Comparison of ENCODE assay signal across 20 cellular contexts in genomic region chr10:79407397-79407796, GRCh38. TPM values are rescaled to one million over a fixed set of nuclear protein-coding genes. Genes with fewer than 3 reads are reported as not detected.
DNase-seq lines count a peak whose midpoint lies in the region; ATAC-seq, FAIRE-seq and TF ChIP-seq lines count a peak whose summit lies in the region.
"Had no signal": no experiment of that assay in that cellular context is flagged by ENCODE, and none has a peak within 500 bp of the region (broad histone marks: within the 10 kb centered on the region; RNA-seq: fewer than 3 reads in every experiment).

No MANE protein-coding gene starts in this region.

- H3K27me3 Mint-ChIP-seq in osteocyte (ENCODE audit: unreplicated experiment) = no peaks in the 10 kb centered on the region
- no peaks in the 10 kb centered on the region for H3K27me3 Mint-ChIP-seq in activated CD8-positive, alpha-beta memory T cell treated with anti-CD3 and anti-CD28 coated beads, Interleukin-2, amount 10 ng/mL, durations not matched to agents 7 days and 5 days
- H3K27me3 Mint-ChIP-seq: activated B cell treated with CpG ODN at 0.5 μM for 24 hours had no signal

- no peaks in the 10 kb centered on the region for H4K20me1 ChIP-seq in hepatocyte (ENCODE audit: insufficient read depth, poor library complexity, severe bottlenecking)

- peak overlapping the region; percentile 36 for H3K4me2 ChIP-seq in hepatocyte

- no peaks in the 10 kb centered on the region for H3K9me3 ChIP-seq in hepatocyte (ENCODE audit: low read depth)

- CTCF ChIA-PET in activated CD8-positive, alpha-beta memory T cell treated with anti-CD3 and anti-CD28 coated beads, Interleukin-2, amount 10 ng/mL, durations not matched to agents 7 days and 5 days (lab: Charles Lee) = interaction anchor here (1.1 kb wide), 1 partner anchor 33 kb away, joined by 3 read pairs; no protein-coding TSS in a partner anchor

- H3K4me1 Mint-ChIP-seq in osteocyte (ENCODE audit: unreplicated experiment) = peaks cover 41% of the 10 kb centered on the region
- no peaks in the 10 kb centered on the region for H3K4me1 Mint-ChIP-seq in activated CD8-positive, alpha-beta memory T cell treated with anti-CD3 and anti-CD28 coated beads, Interleukin-2, amount 10 ng/mL, durations not matched to agents 7 days and 5 days
- H3K4me1 Mint-ChIP-seq: activated B cell treated with CpG ODN at 0.5 μM for 24 hours; stimulated activated naive CD8-positive, alpha-beta T cell treated with anti-CD3 and anti-CD28 coated beads, Interleukin-15, amount 100 ng/mL, for 72 hours had no signal

- peaks cover 23% of the 10 kb centered on the region for H3K36me3 Mint-ChIP-seq in osteocyte (ENCODE audit: unreplicated experiment)
- H3K36me3 Mint-ChIP-seq in activated CD8-positive, alpha-beta memory T cell treated with anti-CD3 and anti-CD28 coated beads, Interleukin-2, amount 10 ng/mL, durations not matched to agents 7 days and 5 days = no peaks in the 10 kb centered on the region

- H3K27me3 ChIP-seq in hepatocyte = no peaks in the 10 kb centered on the region

- TF ChIP-seq CTCF in C4-2B (conservative IDR thresholded peaks at IDR 0.05) = no peak
- no peak for TF ChIP-seq CTCF in hepatocyte (IDR thresholded peaks at IDR 0.05; ENCODE audit: poor library complexity)
- no peak for TF ChIP-seq CTCF in osteocyte (IDR thresholded peaks at IDR 0.05)

- H2AFZ ChIP-seq in hepatocyte = no peak overlapping the region

- H3K36me3 ChIP-seq in hepatocyte (replicated peaks; ENCODE audit: insufficient read depth, low read depth) = no peaks in the 10 kb centered on the region

- peak overlapping the region; percentile 60 for H3K27ac Mint-ChIP-seq in osteocyte (ENCODE audit: unreplicated experiment)
- H3K27ac Mint-ChIP-seq in activated CD8-positive, alpha-beta memory T cell treated with anti-CD3 and anti-CD28 coated beads, Interleukin-2, amount 10 ng/mL, durations not matched to agents 7 days and 5 days = no peak overlapping the region
- H3K27ac Mint-ChIP-seq: activated B cell treated with CpG ODN at 0.5 μM for 24 hours; activated CD8-positive, alpha-beta T cell treated with anti-CD3 and anti-CD28 coated beads, Interleukin-2, amount 10 ng/mL, durations not matched to agents 7 days and 5 days; activated T-helper 1 cell treated with anti-CD3 and anti-CD28 coated beads, Interleukin-12 subunit alpha, Interleukin-12 subunit beta, Interleukin-2, Interleukin-4 antibody, amounts not matched to agents 30 ng/mL and 10 ng/mL and 1 ng/mL, durations not matched to agents 14 hours and 24 hours and 36 hours; stimulated activated naive CD8-positive, alpha-beta T cell treated with anti-CD3 and anti-CD28 coated beads, Interleukin-15, amount 100 ng/mL, for 72 hours; T-helper 2 cell treated with Interferon-gamma antibody and Interleukin-4, amounts not matched to agents 5 μg/mL and 100 μg/mL, for 36 hours had no signal

- H3K4me3 ChIP-seq in hepatocyte = no peak overlapping the region

- no peak for ATAC-seq in activated CD8-positive, alpha-beta memory T cell treated with anti-CD3 and anti-CD28 coated beads, Interleukin-2, amount 10 ng/mL, durations not matched to agents 7 days and 5 days
- no peak for ATAC-seq in HG03095 (IDR thresholded peaks at IDR 0.05; ENCODE audit: unreplicated experiment)
- ATAC-seq: activated CD8-positive, alpha-beta T cell treated with anti-CD3 and anti-CD28 coated beads, Interleukin-2, amount 10 ng/mL, durations not matched to agents 7 days and 5 days; stimulated activated naive CD8-positive, alpha-beta T cell treated with anti-CD3 and anti-CD28 coated beads, Interleukin-15, amount 100 ng/mL, for 72 hours had no signal

- H3K9me3 Mint-ChIP-seq in osteocyte (ENCODE audit: unreplicated experiment) = no peaks in the 10 kb centered on the region
- no peaks in the 10 kb centered on the region for H3K9me3 Mint-ChIP-seq in activated CD8-positive, alpha-beta memory T cell treated with anti-CD3 and anti-CD28 coated beads, Interleukin-2, amount 10 ng/mL, durations not matched to agents 7 days and 5 days (ENCODE audit: low read depth)
- H3K9me3 Mint-ChIP-seq: activated B cell treated with CpG ODN at 0.5 μM for 24 hours; activated T-helper 1 cell treated with anti-CD3 and anti-CD28 coated beads, Interleukin-12 subunit alpha, Interleukin-12 subunit beta, Interleukin-2, Interleukin-4 antibody, amounts not matched to agents 30 ng/mL and 10 ng/mL and 1 ng/mL, durations not matched to agents 14 hours and 24 hours and 36 hours; neural crest cell; stimulated activated naive CD8-positive, alpha-beta T cell treated with anti-CD3 and anti-CD28 coated beads, Interleukin-15, amount 100 ng/mL, for 72 hours; T-helper 2 cell treated with Interferon-gamma antibody and Interleukin-4, amounts not matched to agents 5 μg/mL and 100 μg/mL, for 36 hours had no signal

- H3K9me2 ChIP-seq in hepatocyte (replicated peaks; ENCODE audit: insufficient read depth) = no peaks in the 10 kb centered on the region

- 75% methylated on average over 9 of the region's 9 CpGs for WGBS in hepatocyte (ENCODE audit: low lambda C conversion rate, missing lambda C conversion rate)

- H3K4me3 Mint-ChIP-seq in osteocyte (ENCODE audit: unreplicated experiment) = no peak overlapping the region
- H3K4me3 Mint-ChIP-seq in activated CD8-positive, alpha-beta memory T cell treated with anti-CD3 and anti-CD28 coated beads, Interleukin-2, amount 10 ng/mL, durations not matched to agents 7 days and 5 days = no peak overlapping the region
- H3K4me3 Mint-ChIP-seq: activated B cell treated with CpG ODN at 0.5 μM for 24 hours; activated CD8-positive, alpha-beta T cell treated with anti-CD3 and anti-CD28 coated beads, Interleukin-2, amount 10 ng/mL, durations not matched to agents 7 days and 5 days; activated T-helper 1 cell treated with anti-CD3 and anti-CD28 coated beads, Interleukin-12 subunit alpha, Interleukin-12 subunit beta, Interleukin-2, Interleukin-4 antibody, amounts not matched to agents 30 ng/mL and 10 ng/mL and 1 ng/mL, durations not matched to agents 14 hours and 24 hours and 36 hours; stimulated activated naive CD8-positive, alpha-beta T cell treated with anti-CD3 and anti-CD28 coated beads, Interleukin-15, amount 100 ng/mL, for 72 hours; T-helper 2 cell treated with Interferon-gamma antibody and Interleukin-4, amounts not matched to agents 5 μg/mL and 100 μg/mL, for 36 hours had no signal

- peaks cover 74% of the 10 kb centered on the region for H3K4me1 ChIP-seq in hepatocyte (ENCODE audit: insufficient read depth)

- no peak for FAIRE-seq in RCC 7860 (lab: Jason Lieb, UNC)
- FAIRE-seq: endometrium had no signal

- peak overlapping the region; percentile 32; the same call in 1 of the 2 replicates for H3K27ac ChIP-seq in C4-2B
- H3K27ac ChIP-seq in angular gyrus (ENCODE audit: low read depth, low read length) = peak overlapping the region; percentile 96
- H3K27ac ChIP-seq in hepatocyte = peak overlapping the region; percentile 93

- DNase-seq in hepatocyte (ENCODE audit: low spot score) (no peak), osteocyte (ENCODE audit: extremely low spot score, unreplicated experiment) (no peak), middle frontal gyrus (ENCODE audit: extremely low spot score, low spot score) (no peak), RCC 7860 (ENCODE audit: low spot score) (no peak)
- no peak for DNase-seq in activated CD8-positive, alpha-beta memory T cell treated with anti-CD3 and anti-CD28 coated beads, Interleukin-2, amount 10 ng/mL, durations not matched to agents 7 days and 5 days
- DNase-seq: activated B cell treated with CpG ODN at 0.5 μM for 24 hours; activated CD8-positive, alpha-beta T cell treated with anti-CD3 and anti-CD28 coated beads, Interleukin-2, amount 10 ng/mL, durations not matched to agents 7 days and 5 days; foreskin melanocyte; NCI-H187; NCI-H510A; retina; SHP77 treated with DMSO at 0.1 percent for 48 hours; stimulated activated naive CD8-positive, alpha-beta T cell treated with anti-CD3 and anti-CD28 coated beads, Interleukin-15, amount 100 ng/mL, for 72 hours had no signal

- H3K79me2 ChIP-seq in hepatocyte = peaks cover 25% of the 10 kb centered on the region

RNA-seq across cellular contexts. Expression of gene ZCCHC24, which starts 38.0 kb away (rescaled TPM):
- total RNA-seq in hepatocyte (18.3 and 20.1 TPM in 2 replicates), osteocyte (85.7 and 88.3 TPM in 2 replicates)
- polyA plus RNA-seq in hepatocyte = 14.5 and 20.6 TPM in 2 replicates
- total RNA-seq in activated CD8-positive, alpha-beta memory T cell treated with anti-CD3 and anti-CD28 coated beads, Interleukin-2, amount 10 ng/mL, durations not matched to agents 7 days and 5 days = 1 to 10 TPM; 2.4 to 3.1 TPM

Comparison
In these comparisons a context has a peak if more than half of its experiments do, and no peak if none do; other contexts are left out.
1. H3K27ac ChIP-seq: peak in every context shown above with its lines; median percentile 96 in angular gyrus; 93 in hepatocyte; 32 in C4-2B.